1 cellular context compared by ENCODE assay signal in the genomic region with DNA sequence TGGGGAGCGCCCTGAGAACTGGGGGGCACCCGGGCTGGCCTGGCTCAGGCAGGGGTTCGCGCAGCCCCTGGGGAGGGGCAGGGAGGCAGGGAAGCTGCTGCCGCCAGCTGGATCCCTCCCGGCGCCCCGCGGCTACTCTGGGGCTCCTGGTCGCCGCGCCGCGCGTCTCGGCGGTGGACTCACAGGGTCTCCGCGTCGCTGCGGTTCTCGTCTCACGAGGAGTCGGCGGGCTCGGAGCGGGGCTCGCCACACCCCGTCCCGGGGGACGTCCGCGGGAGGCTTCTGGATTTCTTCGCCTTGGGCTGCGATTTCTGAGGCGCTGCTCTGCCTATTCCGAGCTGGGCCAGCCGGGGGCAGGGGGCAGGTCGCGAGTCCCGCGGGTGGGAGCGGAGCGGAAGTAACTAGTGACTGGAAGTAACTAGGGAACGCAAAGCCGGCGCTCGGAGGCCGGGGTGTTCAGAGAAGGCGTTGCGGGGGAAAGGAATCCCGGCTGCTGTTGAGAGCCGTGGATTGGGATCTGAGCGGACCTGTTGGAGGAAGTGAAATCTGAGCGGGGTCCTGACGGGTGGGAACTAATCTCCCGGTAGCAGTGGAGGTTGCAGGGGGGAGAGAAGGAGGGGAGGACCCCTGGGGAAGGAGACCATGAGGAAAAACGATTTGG.
A peak's percentile ranks its signal among the peaks of the same experiment; 100 is the strongest.
TF ChIP-seq lines count a peak whose summit lies in the region.

No MANE protein-coding gene starts in this region.

TF ChIP-seq in HepG2, 621 proteins besides CTCF, POLR2A, EP300 and RAD21 (continued from another document and continues in another):
- TF ChIP-seq, protein P1, sequence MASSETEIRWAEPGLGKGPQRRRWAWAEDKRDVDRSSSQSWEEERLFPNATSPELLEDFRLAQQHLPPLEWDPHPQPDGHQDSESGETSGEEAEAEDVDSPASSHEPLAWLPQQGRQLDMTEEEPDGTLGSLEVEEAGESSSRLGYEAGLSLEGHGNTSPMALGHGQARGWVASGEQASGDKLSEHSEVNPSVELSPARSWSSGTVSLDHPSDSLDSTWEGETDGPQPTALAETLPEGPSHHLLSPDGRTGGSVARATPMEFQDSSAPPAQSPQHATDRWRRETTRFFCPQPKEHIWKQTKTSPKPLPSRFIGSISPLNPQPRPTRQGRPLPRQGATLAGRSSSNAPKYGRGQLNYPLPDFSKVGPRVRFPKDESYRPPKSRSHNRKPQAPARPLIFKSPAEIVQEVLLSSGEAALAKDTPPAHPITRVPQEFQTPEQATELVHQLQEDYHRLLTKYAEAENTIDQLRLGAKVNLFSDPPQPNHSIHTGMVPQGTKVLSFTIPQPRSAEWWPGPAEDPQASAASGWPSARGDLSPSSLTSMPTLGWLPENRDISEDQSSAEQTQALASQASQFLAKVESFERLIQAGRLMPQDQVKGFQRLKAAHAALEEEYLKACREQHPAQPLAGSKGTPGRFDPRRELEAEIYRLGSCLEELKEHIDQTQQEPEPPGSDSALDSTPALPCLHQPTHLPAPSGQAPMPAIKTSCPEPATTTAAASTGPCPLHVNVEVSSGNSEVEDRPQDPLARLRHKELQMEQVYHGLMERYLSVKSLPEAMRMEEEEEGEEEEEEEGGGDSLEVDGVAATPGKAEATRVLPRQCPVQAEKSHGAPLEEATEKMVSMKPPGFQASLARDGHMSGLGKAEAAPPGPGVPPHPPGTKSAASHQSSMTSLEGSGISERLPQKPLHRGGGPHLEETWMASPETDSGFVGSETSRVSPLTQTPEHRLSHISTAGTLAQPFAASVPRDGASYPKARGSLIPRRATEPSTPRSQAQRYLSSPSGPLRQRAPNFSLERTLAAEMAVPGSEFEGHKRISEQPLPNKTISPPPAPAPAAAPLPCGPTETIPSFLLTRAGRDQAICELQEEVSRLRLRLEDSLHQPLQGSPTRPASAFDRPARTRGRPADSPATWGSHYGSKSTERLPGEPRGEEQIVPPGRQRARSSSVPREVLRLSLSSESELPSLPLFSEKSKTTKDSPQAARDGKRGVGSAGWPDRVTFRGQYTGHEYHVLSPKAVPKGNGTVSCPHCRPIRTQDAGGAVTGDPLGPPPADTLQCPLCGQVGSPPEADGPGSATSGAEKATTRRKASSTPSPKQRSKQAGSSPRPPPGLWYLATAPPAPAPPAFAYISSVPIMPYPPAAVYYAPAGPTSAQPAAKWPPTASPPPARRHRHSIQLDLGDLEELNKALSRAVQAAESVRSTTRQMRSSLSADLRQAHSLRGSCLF (CRISPR knock-in tag; IDR thresholded peaks at IDR 0.05; ENCODE audit: borderline replicate concordance) = no peak
- no peak for TF ChIP-seq ZNF292 (CRISPR knock-in tag; IDR thresholded peaks at IDR 0.05; ENCODE audit: borderline replicate concordance, low read depth)
- no peak for TF ChIP-seq TAF15 (IDR thresholded peaks at IDR 0.05; ENCODE audit: low read depth, low read length, poor library complexity, severe bottlenecking)
- TF ChIP-seq TEAD3 (CRISPR knock-in tag; optimal IDR thresholded peaks at IDR 0.05; ENCODE audit: borderline replicate concordance) = no peak
- no peak for TF ChIP-seq THAP7 (CRISPR knock-in tag; IDR thresholded peaks at IDR 0.05)
- no peak for TF ChIP-seq ZNF879 (CRISPR knock-in tag; IDR thresholded peaks at IDR 0.05)
- TF ChIP-seq HIC2 (CRISPR knock-in tag; IDR thresholded peaks at IDR 0.05; ENCODE audit: low read depth) = no peak
- TF ChIP-seq SAFB2 (CRISPR knock-in tag; IDR thresholded peaks at IDR 0.05; ENCODE audit: borderline replicate concordance, low read depth) = no peak
- TF ChIP-seq ZNF530 (CRISPR knock-in tag; IDR thresholded peaks at IDR 0.05; ENCODE audit: low read depth) = no peak
- TF ChIP-seq TMF1 (CRISPR knock-in tag; IDR thresholded peaks at IDR 0.05; ENCODE audit: low read depth) = no peak
- no peak for TF ChIP-seq SUZ12 (IDR thresholded peaks at IDR 0.05; ENCODE audit: low read depth, low read length)
- 0 out of 2 replicates have a peak, but pooled peaks have one; percentile 11 for TF ChIP-seq ZBTB10 (CRISPR knock-in tag; IDR thresholded peaks at IDR 0.05; ENCODE audit: borderline replicate concordance)
- TF ChIP-seq, protein P2, sequence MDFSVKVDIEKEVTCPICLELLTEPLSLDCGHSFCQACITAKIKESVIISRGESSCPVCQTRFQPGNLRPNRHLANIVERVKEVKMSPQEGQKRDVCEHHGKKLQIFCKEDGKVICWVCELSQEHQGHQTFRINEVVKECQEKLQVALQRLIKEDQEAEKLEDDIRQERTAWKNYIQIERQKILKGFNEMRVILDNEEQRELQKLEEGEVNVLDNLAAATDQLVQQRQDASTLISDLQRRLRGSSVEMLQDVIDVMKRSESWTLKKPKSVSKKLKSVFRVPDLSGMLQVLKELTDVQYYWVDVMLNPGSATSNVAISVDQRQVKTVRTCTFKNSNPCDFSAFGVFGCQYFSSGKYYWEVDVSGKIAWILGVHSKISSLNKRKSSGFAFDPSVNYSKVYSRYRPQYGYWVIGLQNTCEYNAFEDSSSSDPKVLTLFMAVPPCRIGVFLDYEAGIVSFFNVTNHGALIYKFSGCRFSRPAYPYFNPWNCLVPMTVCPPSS (IDR thresholded peaks at IDR 0.05) = no peak
- TF ChIP-seq CHCHD3 (CRISPR knock-in tag; IDR thresholded peaks at IDR 0.05) = no peak
- TF ChIP-seq, protein P3, sequence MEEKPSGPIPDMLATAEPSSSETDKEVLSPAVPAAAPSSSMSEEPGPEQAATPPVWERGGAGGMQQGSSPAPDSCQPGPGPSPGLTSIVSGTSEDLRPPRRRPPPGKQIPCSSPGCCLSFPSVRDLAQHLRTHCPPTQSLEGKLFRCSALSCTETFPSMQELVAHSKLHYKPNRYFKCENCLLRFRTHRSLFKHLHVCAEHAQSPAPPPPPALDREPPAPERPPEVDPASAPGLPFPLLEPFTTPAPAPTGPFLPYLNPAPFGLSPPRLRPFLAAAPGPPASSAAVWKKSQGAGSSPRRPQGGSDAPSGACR (CRISPR knock-in tag; IDR thresholded peaks at IDR 0.05) = no peak
- TF ChIP-seq ZIK1 (CRISPR knock-in tag; IDR thresholded peaks at IDR 0.05; ENCODE audit: borderline replicate concordance, low read depth) = no peak; the same call in 1 of the 2 replicates
- TF ChIP-seq FOXC1 (CRISPR knock-in tag; IDR thresholded peaks at IDR 0.05; ENCODE audit: borderline replicate concordance) = no peak
- TF ChIP-seq ZNF572 (CRISPR knock-in tag; IDR thresholded peaks at IDR 0.05) = no peak
- no peak; the same call in 1 of the 2 replicates for TF ChIP-seq ZNF335 (CRISPR knock-in tag; IDR thresholded peaks at IDR 0.05)
- 0 out of 2 replicates have a peak, but pooled peaks have one; percentile 17 for TF ChIP-seq FOSL2 (CRISPR knock-in tag; IDR thresholded peaks at IDR 0.05)
- TF ChIP-seq KDM4B (CRISPR knock-in tag; IDR thresholded peaks at IDR 0.05) = no peak
- TF ChIP-seq, protein P4, sequence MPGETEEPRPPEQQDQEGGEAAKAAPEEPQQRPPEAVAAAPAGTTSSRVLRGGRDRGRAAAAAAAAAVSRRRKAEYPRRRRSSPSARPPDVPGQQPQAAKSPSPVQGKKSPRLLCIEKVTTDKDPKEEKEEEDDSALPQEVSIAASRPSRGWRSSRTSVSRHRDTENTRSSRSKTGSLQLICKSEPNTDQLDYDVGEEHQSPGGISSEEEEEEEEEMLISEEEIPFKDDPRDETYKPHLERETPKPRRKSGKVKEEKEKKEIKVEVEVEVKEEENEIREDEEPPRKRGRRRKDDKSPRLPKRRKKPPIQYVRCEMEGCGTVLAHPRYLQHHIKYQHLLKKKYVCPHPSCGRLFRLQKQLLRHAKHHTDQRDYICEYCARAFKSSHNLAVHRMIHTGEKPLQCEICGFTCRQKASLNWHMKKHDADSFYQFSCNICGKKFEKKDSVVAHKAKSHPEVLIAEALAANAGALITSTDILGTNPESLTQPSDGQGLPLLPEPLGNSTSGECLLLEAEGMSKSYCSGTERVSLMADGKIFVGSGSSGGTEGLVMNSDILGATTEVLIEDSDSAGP (CRISPR knock-in tag; IDR thresholded peaks at IDR 0.05; ENCODE audit: borderline replicate concordance) = peak; percentile 84; the same call in 1 of the 2 replicates
- TF ChIP-seq, protein P5, sequence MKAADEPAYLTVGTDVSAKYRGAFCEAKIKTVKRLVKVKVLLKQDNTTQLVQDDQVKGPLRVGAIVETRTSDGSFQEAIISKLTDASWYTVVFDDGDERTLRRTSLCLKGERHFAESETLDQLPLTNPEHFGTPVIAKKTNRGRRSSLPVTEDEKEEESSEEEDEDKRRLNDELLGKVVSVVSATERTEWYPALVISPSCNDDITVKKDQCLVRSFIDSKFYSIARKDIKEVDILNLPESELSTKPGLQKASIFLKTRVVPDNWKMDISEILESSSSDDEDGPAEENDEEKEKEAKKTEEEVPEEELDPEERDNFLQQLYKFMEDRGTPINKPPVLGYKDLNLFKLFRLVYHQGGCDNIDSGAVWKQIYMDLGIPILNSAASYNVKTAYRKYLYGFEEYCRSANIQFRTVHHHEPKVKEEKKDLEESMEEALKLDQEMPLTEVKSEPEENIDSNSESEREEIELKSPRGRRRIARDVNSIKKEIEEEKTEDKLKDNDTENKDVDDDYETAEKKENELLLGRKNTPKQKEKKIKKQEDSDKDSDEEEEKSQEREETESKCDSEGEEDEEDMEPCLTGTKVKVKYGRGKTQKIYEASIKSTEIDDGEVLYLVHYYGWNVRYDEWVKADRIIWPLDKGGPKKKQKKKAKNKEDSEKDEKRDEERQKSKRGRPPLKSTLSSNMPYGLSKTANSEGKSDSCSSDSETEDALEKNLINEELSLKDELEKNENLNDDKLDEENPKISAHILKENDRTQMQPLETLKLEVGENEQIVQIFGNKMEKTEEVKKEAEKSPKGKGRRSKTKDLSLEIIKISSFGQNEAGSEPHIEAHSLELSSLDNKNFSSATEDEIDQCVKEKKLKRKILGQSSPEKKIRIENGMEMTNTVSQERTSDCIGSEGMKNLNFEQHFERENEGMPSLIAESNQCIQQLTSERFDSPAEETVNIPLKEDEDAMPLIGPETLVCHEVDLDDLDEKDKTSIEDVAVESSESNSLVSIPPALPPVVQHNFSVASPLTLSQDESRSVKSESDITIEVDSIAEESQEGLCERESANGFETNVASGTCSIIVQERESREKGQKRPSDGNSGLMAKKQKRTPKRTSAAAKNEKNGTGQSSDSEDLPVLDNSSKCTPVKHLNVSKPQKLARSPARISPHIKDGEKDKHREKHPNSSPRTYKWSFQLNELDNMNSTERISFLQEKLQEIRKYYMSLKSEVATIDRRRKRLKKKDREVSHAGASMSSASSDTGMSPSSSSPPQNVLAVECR (CRISPR knock-in tag; IDR thresholded peaks at IDR 0.05; ENCODE audit: borderline replicate concordance) = peak; percentile 72; the same call in 1 of the 2 replicates
- no peak for TF ChIP-seq ZNF552 (CRISPR knock-in tag; IDR thresholded peaks at IDR 0.05; ENCODE audit: borderline replicate concordance)
- TF ChIP-seq AHR (CRISPR knock-in tag; IDR thresholded peaks at IDR 0.05) = no peak
